11 cellular contexts compared by ENCODE assay signal in the genomic region with DNA sequence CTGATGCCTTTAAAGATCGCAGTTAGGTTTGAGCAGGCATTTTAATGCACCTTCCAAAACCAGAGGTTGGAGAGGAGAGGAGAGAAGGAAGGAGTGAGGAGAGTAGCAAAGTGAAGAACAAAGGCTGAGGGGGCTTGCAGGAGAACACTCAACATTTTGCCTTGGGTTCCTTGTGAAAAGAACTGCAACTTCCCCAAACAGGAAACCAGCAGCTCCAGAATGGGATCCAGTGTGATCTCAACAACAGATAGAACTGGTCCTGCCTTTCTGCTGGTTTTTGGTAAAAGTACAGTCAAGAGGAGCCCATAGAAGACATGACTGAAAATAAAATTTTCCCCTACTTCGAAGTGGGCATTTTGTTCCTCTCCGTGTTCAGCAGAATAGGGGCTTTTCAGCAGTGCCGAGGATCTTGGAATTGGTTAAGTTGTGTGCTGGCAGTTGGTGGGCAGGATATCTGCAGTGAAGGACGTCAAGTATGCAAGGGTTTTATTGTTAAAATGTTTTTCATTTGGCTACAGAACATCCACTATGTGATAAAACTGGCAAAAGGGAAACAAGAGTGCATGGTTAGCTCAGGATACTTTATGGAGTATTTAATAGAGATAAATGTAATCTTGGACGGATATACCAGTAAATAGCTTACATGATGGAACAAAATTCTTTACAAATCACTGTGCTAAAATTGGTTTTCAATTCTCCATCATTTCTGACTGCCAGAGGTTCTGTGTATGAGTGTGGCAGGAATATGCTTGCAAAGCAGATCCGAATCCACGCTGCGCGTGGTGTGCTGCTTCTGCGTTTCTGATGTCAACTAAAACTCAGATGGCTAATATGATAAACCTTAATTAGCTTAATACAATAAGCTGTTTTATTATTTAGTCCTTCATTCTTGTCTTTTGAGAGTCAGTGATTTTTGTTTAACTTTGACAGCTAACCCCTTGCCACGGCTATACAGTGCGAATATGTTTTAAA. TPM values are rescaled to one million over a fixed set of nuclear protein-coding genes. Genes with fewer than 3 reads are reported as not detected.
DNase-seq lines count a peak whose midpoint lies in the region; FAIRE-seq and TF ChIP-seq lines count a peak whose summit lies in the region.
"Had no signal": no experiment of that assay in that cellular context is flagged by ENCODE, and none has a peak within 500 bp of the region (broad histone marks: within the 10 kb centered on the region; RNA-seq: fewer than 3 reads in every experiment).

No MANE protein-coding gene starts in this region.

- peak overlapping the region; percentile 93 for H3K27ac ChIP-seq in H1 (ENCODE audit: low read depth, low read length)
- H3K27ac ChIP-seq in ovary, result peak overlapping the region in 1 of 2 donors; percentile 21
- H3K27ac ChIP-seq: 22Rv1 had no signal

- peak overlapping the region; percentile 3 for H3K56ac ChIP-seq in H1 (replicated peaks; ENCODE audit: insufficient read length, low read depth, low read length)

- peak overlapping the region; percentile 77 to 82 for H3K4me2 ChIP-seq in H1 (ENCODE audit: insufficient read depth in 1 of 2, low read depth in 2 of 2, low read length in 2 of 2)

- peaks cover 2 to 15% of the 10 kb centered on the region in 2 experiments for H4K20me1 ChIP-seq in H1 (replicated peaks in 1 of 2; ENCODE audit: control insufficient read depth in 1 of 2, insufficient read depth in 2 of 2, low read length in 2 of 2)

- H3K23ac ChIP-seq in H1 (ENCODE audit: insufficient read length), result no peak overlapping the region

- peak overlapping the region; percentile 8 for H3K14ac ChIP-seq in H1 (ENCODE audit: insufficient read length)

- peak overlapping the region; percentile 45; the same call in 1 of the 2 replicates for H2BK12ac ChIP-seq in H1 (ENCODE audit: low read depth, low read length)

- H3K79me1 ChIP-seq in H1 (ENCODE audit: low read depth, low read length), result peaks cover 7% of the 10 kb centered on the region; the same call in 1 of the 2 replicates

- H2BK20ac ChIP-seq in H1 (ENCODE audit: low read length), result peak overlapping the region; percentile 64

- H3K4ac ChIP-seq in H1 (replicated peaks; ENCODE audit: insufficient read length, low read depth, low read length), result no peak overlapping the region

- peaks cover 22 to 47% (median 35%) of the 10 kb centered on the region in 4 experiments for H3K4me1 ChIP-seq in H1 (replicated peaks in 1 of 4; ENCODE audit: control insufficient read depth in 3 of 4, insufficient read depth in 4 of 4, low read length in 3 of 4)
- H3K4me1 ChIP-seq in ovary (ENCODE audit: insufficient read depth), result peaks cover 22% of the 10 kb centered on the region

- peaks cover 22% of the 10 kb centered on the region for H3K36me3 Mint-ChIP-seq in mesothelial cell of epicardium
- H3K36me3 Mint-ChIP-seq in type B pancreatic cell, result peaks cover 60% of the 10 kb centered on the region

- peak overlapping the region; percentile 76 for H2BK120ac ChIP-seq in H1 (replicated peaks; ENCODE audit: low read depth, low read length)

- TF ChIP-seq CTCF in H1 (IDR thresholded peaks at IDR 0.05; ENCODE audit: control extremely low read depth in 1 of 3, insufficient read depth in 1 of 3, low read depth in 1 of 3, low read length in 3 of 3), result no peak
- TF ChIP-seq CTCF in mesothelial cell of epicardium (IDR thresholded peaks at IDR 0.05; ENCODE audit: unreplicated experiment), result no peak
- TF ChIP-seq CTCF in type B pancreatic cell (conservative IDR thresholded peaks at IDR 0.05), result no peak
- TF ChIP-seq CTCF in ovary (IDR thresholded peaks at IDR 0.05), result no peak

- no peak for FAIRE-seq in H1 (lab: Jason Lieb, UNC)

- H3K9me3 Mint-ChIP-seq in mesothelial cell of epicardium, result no peaks in the 10 kb centered on the region
- H3K9me3 Mint-ChIP-seq in type B pancreatic cell, result no peaks in the 10 kb centered on the region

- H3K9me3 ChIP-seq in H1 (ENCODE audit: insufficient read depth in 2 of 2, low read depth in 1 of 2, low read length in 1 of 2) (peaks cover 3 to 5% of the 10 kb centered on the region in 2 experiments; a peak in 2 of 4 replicates), ovary (no peaks in the 10 kb centered on the region)

- H3K4me3 Mint-ChIP-seq in mesothelial cell of epicardium (peak overlapping the region; percentile 68), type B pancreatic cell (peak overlapping the region; percentile 86)

- peak overlapping the region; percentile 32; the same call in 1 of the 2 replicates for H2BK15ac ChIP-seq in H1 (ENCODE audit: low read length)

- intact Hi-C loops in ovary (cut with DNase I), result no loop called here

- DNase-seq in DMS79 treated with DMSO at 0.1 percent for 48 hours (lab: John Stamatoyannopoulos, UW) (peak; percentile 5), DMS79 (lab: John Stamatoyannopoulos, UW) (no peak), H1 (ENCODE audit: low read depth in 1 of 2, low spot score in 2 of 2) (no peak), mesothelial cell of epicardium (ENCODE audit: low spot score in 2 of 2, unreplicated experiment in 2 of 2) (no peak), type B pancreatic cell (ENCODE audit: extremely low spot score, unreplicated experiment) (no peak), NCI-H128 (lab: John Stamatoyannopoulos, UW; ENCODE audit: unreplicated experiment) (no peak), ovary (no peak), H4 (ENCODE audit: low spot score) (no peak)
- DNase-seq: activated T-cell treated with anti-CD3 and anti-CD28 coated beads for 4 hours, SIG-M5 had no signal

- no peaks in the 10 kb centered on the region for H3K27me3 Mint-ChIP-seq in mesothelial cell of epicardium (ENCODE audit: low read depth)
- H3K27me3 Mint-ChIP-seq in type B pancreatic cell, result no peaks in the 10 kb centered on the region

- TF ChIP-seq POLR2A in H1 (IDR thresholded peaks at IDR 0.05; ENCODE audit: control extremely low read depth in 1 of 2, low read depth in 2 of 2, low read length in 2 of 2), result no peak; a peak in 1 of 3 replicates
- TF ChIP-seq POLR2A in ovary (IDR thresholded peaks at IDR 0.05), result no peak

- TF ChIP-seq EP300 in H1 (IDR thresholded peaks at IDR 0.05; ENCODE audit: borderline replicate concordance in 1 of 2, low read depth in 2 of 2, low read length in 2 of 2) (no peak), ovary (IDR thresholded peaks at IDR 0.05) (no peak)

- H3K27me3 ChIP-seq in H1 (replicated peaks in 1 of 4; ENCODE audit: control insufficient read depth in 3 of 4, extremely low read depth in 1 of 4, insufficient read depth in 3 of 4, low read length in 3 of 4) (no peaks in the 10 kb centered on the region), ovary (no peaks in the 10 kb centered on the region)

- CTCF ChIA-PET in H1 (lab: Charles Lee; ENCODE audit: partially characterized antibody), result interaction anchor here (0.6 to 2.4 kb wide), 12 partner anchors 12 to 204 kb away, joined by 3 to 16 read pairs (median 4); no protein-coding TSS in a partner anchor

- H2AFZ ChIP-seq in H1 (ENCODE audit: low read length), result no peak overlapping the region

- H3K4me3 ChIP-seq in H1 (ENCODE audit: extremely low read depth in 1 of 4, insufficient read depth in 2 of 4, low read depth in 3 of 4, low read length in 4 of 4) (peak overlapping the region in 3 of 4 experiments; percentile 13 to 61 (median 19); a peak in 6 of 8 replicates), ovary (no peak overlapping the region)

- H3K79me2 ChIP-seq in H1 (ENCODE audit: control insufficient read depth in 1 of 2, insufficient read depth in 2 of 2, low read length in 2 of 2), result peaks cover 41 to 88% of the 10 kb centered on the region in 2 experiments

- peak overlapping the region in 3 of 4 experiments; percentile 20 to 78 (median 29); a peak in 4 of 7 replicates for H3K9ac ChIP-seq in H1 (replicated peaks in 1 of 4; ENCODE audit: extremely low read depth in 1 of 4, low read depth in 3 of 4, low read length in 3 of 4)

- peak overlapping the region; percentile 74 for H3K18ac ChIP-seq in H1 (ENCODE audit: extremely low read depth, low read length)

- H4K91ac ChIP-seq in H1 (replicated peaks; ENCODE audit: insufficient read length, low read length), result peak overlapping the region; percentile 70

- H3K27ac Mint-ChIP-seq in mesothelial cell of epicardium (peak overlapping the region; percentile 99), type B pancreatic cell (peak overlapping the region; percentile 98)

- peak overlapping the region; percentile 27 for H4K5ac ChIP-seq in H1 (ENCODE audit: insufficient read length, low read depth, low read length)

- peaks cover 22 to 64% (median 44%) of the 10 kb centered on the region in 4 experiments for H3K36me3 ChIP-seq in H1 (ENCODE audit: control insufficient read depth in 2 of 4, insufficient read depth in 4 of 4, low read length in 3 of 4)
- no peaks in the 10 kb centered on the region for H3K36me3 ChIP-seq in ovary

- H3K23me2 ChIP-seq in H1 (ENCODE audit: low read depth, low read length), result peaks cover 8% of the 10 kb centered on the region

- H4K8ac ChIP-seq in H1 (ENCODE audit: extremely low read depth, insufficient read depth, low read length), result no peak overlapping the region

- H2AK5ac ChIP-seq in H1 (ENCODE audit: low read depth, low read length), result peak overlapping the region; percentile 18; the same call in 1 of the 2 replicates

- POLR2A ChIA-PET in H1 (lab: Charles Lee; ENCODE audit: partially characterized antibody), result interaction anchor here (0.7 to 29.3 kb wide), 31 partner anchors 14 to 246 kb away, joined by 3 to 622 read pairs (median 4); no protein-coding TSS in a partner anchor

- H3K4me1 Mint-ChIP-seq in mesothelial cell of epicardium (peaks cover 75% of the 10 kb centered on the region), type B pancreatic cell (ENCODE audit: unreplicated experiment) (peaks cover 70% of the 10 kb centered on the region)

- peak overlapping the region; percentile 48; the same call in 1 of the 2 replicates for H2BK5ac ChIP-seq in H1 (ENCODE audit: low read depth, low read length)

- TF ChIP-seq RAD21 in H1 (IDR thresholded peaks at IDR 0.05 in 1 of 2, conservative IDR thresholded peaks at IDR 0.05 in 1 of 2; ENCODE audit: low read depth in 2 of 2, low read length in 2 of 2), result no peak

- 69% methylated on average over 13 of the region's 13 CpGs; no CpG with 5 or more reads in 1 of the 2 experiments for WGBS in H1 (ENCODE audit: extremely low coverage in 1 of 2, insufficient coverage in 1 of 2, insufficient read length in 1 of 2, insufficient replicate concordance in 2 of 2, low coverage in 1 of 2, low lambda C conversion rate in 2 of 2, missing lambda C conversion rate in 1 of 2), 2 experiments
- WGBS in ovary, 3 donors, result 28 to 36% (median 30%) methylated on average over 13 of the region's 13 CpGs

RNA-seq across cellular contexts. Expression of gene ZNF532, which starts 1.9 kb away (rescaled TPM):
- 240 and 241 TPM in 2 replicates for total RNA-seq in H1 (2021; fragmentation: NEBNext Ultra II Directional; extraction: Animal tissue kit (Norgen Biotek cat#: 25700))
- polyA plus RNA-seq in H1 (2011; rRNA removed), result 132 and 143 TPM in 2 replicates
- polyA plus RNA-seq in H1 (2011; cell fraction: cytosol; rRNA removed), result 148 TPM
- polyA plus RNA-seq in H1 (2011; cell fraction: nucleus; rRNA removed), result 482 TPM
- 101 to 122 TPM (median 117 TPM) in 4 replicates for polyA plus RNA-seq in H1 (2012, experiment 1 of 2)
- polyA plus RNA-seq in H1 (2012, experiment 2 of 2), result 7.5 TPM
- polyA plus RNA-seq in H1 (2013, experiment 1 of 2), result 144 TPM
- 132 TPM for polyA plus RNA-seq in H1 (2013, experiment 2 of 2)
- polyA minus RNA-seq in H1 (2011; rRNA and poly(A)+ RNA removed), result 742 and 919 TPM in 2 replicates
- polyA minus RNA-seq in H1 (2011; cell fraction: cytosol; rRNA and poly(A)+ RNA removed), result 169 TPM
- polyA minus RNA-seq in H1 (2011; cell fraction: nucleus; rRNA and poly(A)+ RNA removed), result 575 TPM
- total RNA-seq in mesothelial cell of epicardium, result 178 to 188 TPM (median 182 TPM) in 3 replicates
- total RNA-seq in type B pancreatic cell (ENCODE audit: low replicate concordance), result 80.0 and 137 TPM in 2 replicates
- 100 to 1,000 TPM in 5 of 7 donors, 10 to 100 TPM in 2; 54.0 to 162 (median 106) TPM for total RNA-seq in ovary
- 10 to 100 TPM; 40.5 to 73.4 TPM for polyA plus RNA-seq in ovary
- total RNA-seq in H4 (2014; rRNA removed; shearing (Covaris generic)), result 57.8 and 75.1 TPM in 2 replicates
